24 cellular contexts compared by ENCODE assay signal in the genomic region with DNA sequence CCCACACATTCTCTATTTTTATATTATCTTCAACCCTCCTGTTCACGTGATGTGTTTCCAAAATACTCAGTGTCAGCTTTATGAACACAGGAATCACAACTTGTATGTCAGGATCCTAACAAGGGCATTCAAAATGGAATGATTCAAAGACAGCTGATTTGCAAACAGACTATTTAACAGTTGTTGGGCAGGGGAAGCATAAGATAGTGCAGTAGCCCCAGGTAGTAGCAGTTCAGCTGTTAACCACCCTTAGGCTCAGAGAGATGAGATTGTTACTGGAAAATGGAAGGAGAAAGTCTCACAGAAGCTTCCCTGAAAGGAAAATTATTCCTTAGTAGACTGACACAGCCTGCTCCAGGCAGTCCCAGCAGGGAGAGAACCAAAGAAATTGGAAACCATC. TPM values are rescaled to one million over a fixed set of nuclear protein-coding genes. Genes with fewer than 3 reads are reported as not detected.
"Had no signal": no experiment of that assay in that cellular context is flagged by ENCODE, and none has a peak within 500 bp of the region (broad histone marks: within the 10 kb centered on the region; RNA-seq: fewer than 3 reads in every experiment).

No MANE protein-coding gene starts in this region.

- H3K27ac ChIP-seq: foreskin keratinocyte, upper lobe of left lung had no signal

- H3K4me1 ChIP-seq: upper lobe of left lung had no signal

- H3K4me3 ChIP-seq: lung, upper lobe of left lung had no signal

- H3K36me3 Mint-ChIP-seq: activated naive CD8-positive, alpha-beta T cell treated with anti-CD3 and anti-CD28 coated beads for 36 hours; immature natural killer cell had no signal

- H3K4me3 Mint-ChIP-seq: activated B cell treated with CpG ODN at 0.5 μM for 24 hours; activated CD4-positive, alpha-beta T cell treated with anti-CD3 and anti-CD28 coated beads for 36 hours; activated naive CD8-positive, alpha-beta T cell treated with anti-CD3 and anti-CD28 coated beads for 36 hours; activated T-cell treated with anti-CD3 and anti-CD28 coated beads, Interleukin-2, amount 50 U/mL, for 24 hours; activated T-helper 17 cell treated with anti-CD3 and anti-CD28 coated beads, Interleukin-2, amount 50 U/mL, for 72 hours; nephron progenitor cell; T-helper 17 cell had no signal

- H3K27me3 ChIP-seq: foreskin keratinocyte, upper lobe of left lung had no signal

- H3K4me1 Mint-ChIP-seq: activated B cell treated with CpG ODN at 0.5 μM for 24 hours; activated T-helper 17 cell treated with anti-CD3 and anti-CD28 coated beads, Interleukin-2, amount 50 U/mL, for 72 hours had no signal

- H3K9me3 Mint-ChIP-seq: activated B cell treated with CpG ODN at 0.5 μM for 24 hours; activated naive CD8-positive, alpha-beta T cell treated with anti-CD3 and anti-CD28 coated beads for 36 hours; activated T-cell treated with anti-CD3 and anti-CD28 coated beads, Interleukin-2, amount 50 U/mL, for 24 hours; activated T-helper 17 cell treated with anti-CD3 and anti-CD28 coated beads, Interleukin-2, amount 50 U/mL, for 72 hours; immature natural killer cell; nephron progenitor cell had no signal

- H3K27me3 Mint-ChIP-seq: activated B cell treated with CpG ODN at 0.5 μM for 24 hours; activated CD4-positive, alpha-beta T cell treated with anti-CD3 and anti-CD28 coated beads for 36 hours; activated naive CD8-positive, alpha-beta T cell treated with anti-CD3 and anti-CD28 coated beads for 36 hours; activated T-helper 17 cell treated with anti-CD3 and anti-CD28 coated beads, Interleukin-2, amount 50 U/mL, for 72 hours had no signal

- H3K36me3 ChIP-seq: upper lobe of left lung had no signal

- H3K9me3 ChIP-seq: upper lobe of left lung had no signal

- ATAC-seq: activated CD4-positive, alpha-beta T cell treated with anti-CD3 and anti-CD28 coated beads for 36 hours; activated T-helper 17 cell treated with anti-CD3 and anti-CD28 coated beads, Interleukin-2, amount 50 U/mL, for 72 hours; foreskin keratinocyte; left lobe of liver; sciatic nerve; T-helper 17 cell had no signal

- H3K27ac Mint-ChIP-seq: activated B cell treated with CpG ODN at 0.5 μM for 24 hours; activated CD4-positive, alpha-beta T cell treated with anti-CD3 and anti-CD28 coated beads for 36 hours; activated naive CD8-positive, alpha-beta T cell treated with anti-CD3 and anti-CD28 coated beads for 36 hours; activated T-cell treated with anti-CD3 and anti-CD28 coated beads, Interleukin-2, amount 50 U/mL, for 24 hours; activated T-helper 17 cell treated with anti-CD3 and anti-CD28 coated beads, Interleukin-2, amount 50 U/mL, for 72 hours; immature natural killer cell; nephron progenitor cell; T-helper 17 cell had no signal

- DNase-seq: activated B cell treated with CpG ODN at 0.5 μM for 24 hours; activated CD4-positive, alpha-beta T cell treated with anti-CD3 and anti-CD28 coated beads for 36 hours; activated CD4-positive, alpha-beta T cell treated with anti-CD3 and anti-CD28 coated beads, Interleukin-2, amount 50 U/mL, for 4 hours; activated CD8-positive, alpha-beta memory T cell treated with anti-CD3 and anti-CD28 coated beads for 24 hours; activated CD8-positive, alpha-beta memory T cell treated with anti-CD3 and anti-CD28 coated beads, Interleukin-2, amount 50 U/mL, for 4 hours; activated naive CD4-positive, alpha-beta T cell; activated naive CD8-positive, alpha-beta T cell treated with anti-CD3 and anti-CD28 coated beads for 36 hours; activated T-cell treated with anti-CD3 and anti-CD28 coated beads, Interleukin-2, amount 50 U/mL, for 24 hours; effector CD4-positive, alpha-beta T cell; foreskin keratinocyte; immature natural killer cell; nephron progenitor cell; nucleus accumbens; posterior cingulate gyrus; stimulated activated CD4-positive, alpha-beta T cell treated with anti-CD3 and anti-CD28 coated beads, Interleukin-4, amount 100 ng/mL, for 1 hour; stimulated activated naive CD4-positive, alpha-beta T cell; SW 1271; T-helper 17 cell; upper lobe of left lung had no signal

RNA-seq across cellular contexts. Expression of a gene that starts 59.9 kb away (rescaled TPM):
- total RNA-seq: activated B cell treated with CpG ODN at 0.5 μM for 24 hours; activated CD4-positive, alpha-beta T cell treated with anti-CD3 and anti-CD28 coated beads for 36 hours; activated T-helper 17 cell treated with anti-CD3 and anti-CD28 coated beads, Interleukin-2, amount 50 U/mL, for 72 hours; foreskin keratinocyte; glomerular endothelial cell had no signal
- polyA plus RNA-seq: foreskin keratinocyte had no signal
